Comparison of ENCODE assay signal across 27 cellular contexts in genomic region chr1:241774017-241774416, GRCh38.
"Had no signal": no experiment of that assay in that cellular context is flagged by ENCODE, and none has a peak within 500 bp of the region (broad histone marks: within the 10 kb centered on the region; RNA-seq: fewer than 3 reads in every experiment).

No MANE protein-coding gene starts in this region.

- H3K4me1 Mint-ChIP-seq: activated B cell treated with CpG ODN at 0.5 μM for 24 hours had no signal

- H3K9me3 ChIP-seq: breast epithelium, lower lobe of right lung, sigmoid colon, stomach, upper lobe of left lung had no signal

- H3K4me1 ChIP-seq: breast epithelium, lower lobe of right lung, sigmoid colon, stomach, upper lobe of left lung had no signal

- H3K27ac ChIP-seq: breast epithelium, epithelial cell of prostate, lower lobe of right lung, sigmoid colon, stomach, upper lobe of left lung had no signal

- H3K4me3 Mint-ChIP-seq: activated B cell treated with CpG ODN at 0.5 μM for 24 hours; activated CD4-positive, alpha-beta T cell treated with anti-CD3 and anti-CD28 coated beads for 36 hours; activated naive CD8-positive, alpha-beta T cell; activated T-cell treated with anti-CD3 and anti-CD28 coated beads, Interleukin-2, amount 50 U/mL, for 24 hours; endodermal cell; naive thymus-derived CD4-positive, alpha-beta T cell; neural crest cell; stimulated activated memory B cell treated with anti-CD40 and anti-IgM and Interleukin-4, amounts not matched to agents 10 μg/mL and 1 μg/mL and 100 μg/mL, for 72 hours; T-helper 1 cell treated with Interleukin-12 subunit alpha and Interleukin-12 subunit beta and Interleukin-4 antibody, amounts not matched to agents 30 μg/mL and 1 μg/mL, for 36 hours had no signal

- H3K4me2 ChIP-seq: smooth muscle cell had no signal

- H3K27ac Mint-ChIP-seq: activated B cell treated with CpG ODN at 0.5 μM for 24 hours; activated CD4-positive, alpha-beta T cell treated with anti-CD3 and anti-CD28 coated beads for 36 hours; activated naive CD8-positive, alpha-beta T cell; activated T-cell treated with anti-CD3 and anti-CD28 coated beads, Interleukin-2, amount 50 U/mL, for 24 hours; activated T-helper 2 cell treated with anti-CD3 and anti-CD28 coated beads, Interferon-gamma antibody, Interleukin-2, Interleukin-4, amounts not matched to agents 10 μg/mL and 5 μg/mL and 100 μg/mL, durations not matched to agents 14 hours and 24 hours and 36 hours; endodermal cell; stimulated activated memory B cell treated with anti-CD40 and anti-IgM and Interleukin-4, amounts not matched to agents 10 μg/mL and 1 μg/mL and 100 μg/mL, for 72 hours; T-helper 1 cell treated with Interleukin-12 subunit alpha and Interleukin-12 subunit beta and Interleukin-4 antibody, amounts not matched to agents 30 μg/mL and 1 μg/mL, for 36 hours had no signal

- H3K27me3 ChIP-seq: breast epithelium, sigmoid colon, stomach, upper lobe of left lung had no signal

- H3K4me3 ChIP-seq: breast epithelium, lower lobe of right lung, sigmoid colon, smooth muscle cell, stomach, upper lobe of left lung had no signal

- H3K36me3 Mint-ChIP-seq: activated naive CD8-positive, alpha-beta T cell had no signal

- H3K27me3 Mint-ChIP-seq: activated CD4-positive, alpha-beta T cell treated with anti-CD3 and anti-CD28 coated beads for 36 hours; activated naive CD8-positive, alpha-beta T cell; activated T-cell treated with anti-CD3 and anti-CD28 coated beads, Interleukin-2, amount 50 U/mL, for 24 hours had no signal

- H3K9me3 Mint-ChIP-seq: activated B cell treated with CpG ODN at 0.5 μM for 24 hours; activated T-cell treated with anti-CD3 and anti-CD28 coated beads, Interleukin-2, amount 50 U/mL, for 24 hours; activated T-helper 2 cell treated with anti-CD3 and anti-CD28 coated beads, Interferon-gamma antibody, Interleukin-2, Interleukin-4, amounts not matched to agents 10 μg/mL and 5 μg/mL and 100 μg/mL, durations not matched to agents 14 hours and 24 hours and 36 hours; endodermal cell; neural crest cell; stimulated activated memory B cell treated with anti-CD40 and anti-IgM and Interleukin-4, amounts not matched to agents 10 μg/mL and 1 μg/mL and 100 μg/mL, for 72 hours; T-helper 1 cell treated with Interleukin-12 subunit alpha and Interleukin-12 subunit beta and Interleukin-4 antibody, amounts not matched to agents 30 μg/mL and 1 μg/mL, for 36 hours had no signal

- ATAC-seq: activated CD4-positive, alpha-beta T cell treated with anti-CD3 and anti-CD28 coated beads for 36 hours; left lobe of liver; lower lobe of right lung; naive thymus-derived CD4-positive, alpha-beta T cell; stimulated activated memory B cell treated with anti-CD40 and anti-IgM and Interleukin-4, amounts not matched to agents 10 μg/mL and 1 μg/mL and 100 μg/mL, for 72 hours had no signal

- H3K36me3 ChIP-seq: breast epithelium, lower lobe of right lung, sigmoid colon, stomach, upper lobe of left lung had no signal

- DNase-seq: activated B cell treated with CpG ODN at 0.5 μM for 24 hours; activated CD4-positive, alpha-beta T cell treated with anti-CD3 and anti-CD28 coated beads for 36 hours; activated CD4-positive, alpha-beta T cell treated with anti-CD3 and anti-CD28 coated beads, Interleukin-2, amount 50 U/mL, for 4 hours; activated CD8-positive, alpha-beta memory T cell treated with anti-CD3 and anti-CD28 coated beads for 24 hours; activated CD8-positive, alpha-beta memory T cell treated with anti-CD3 and anti-CD28 coated beads, Interleukin-2, amount 50 U/mL, for 4 hours; activated naive CD4-positive, alpha-beta T cell; activated T-cell treated with anti-CD3 and anti-CD28 coated beads, Interleukin-2, amount 50 U/mL, for 24 hours; cortex of kidney; endodermal cell; foreskin fibroblast; lower lobe of right lung; mesendoderm; naive thymus-derived CD4-positive, alpha-beta T cell; sigmoid colon; stimulated activated CD4-positive, alpha-beta T cell treated with anti-CD3 and anti-CD28 coated beads, Interleukin-15, amount 100 ng/mL, for 24 hours; stomach; T1000 had no signal
